ENCODE assay signal across 24 cellular contexts in the genomic region with DNA sequence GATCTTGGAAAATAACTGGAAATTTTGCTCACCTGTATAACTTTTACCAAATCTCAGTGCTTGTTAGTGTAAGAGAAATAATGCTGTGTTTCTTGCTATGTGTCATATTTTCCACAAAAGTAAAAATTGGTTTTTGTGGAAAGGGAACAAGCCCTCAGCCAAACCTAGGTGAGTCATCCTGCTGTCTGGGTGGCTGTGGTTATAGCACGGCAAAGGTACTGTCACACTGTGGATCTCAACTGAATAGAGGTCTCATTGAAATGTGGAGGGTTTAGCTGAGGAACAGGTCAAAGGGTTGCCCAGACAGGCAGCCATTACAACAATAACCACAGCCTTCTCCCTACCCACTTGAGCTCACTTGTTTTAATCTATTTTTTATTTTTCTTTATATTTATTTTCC.
A peak's percentile ranks its signal among the peaks of the same experiment; 100 is the strongest.
DNase-seq lines count a peak whose midpoint lies in the region; ATAC-seq and FAIRE-seq lines count a peak whose summit lies in the region.
"Had no signal": no experiment of that assay in that cellular context is flagged by ENCODE, and none has a peak within 500 bp of the region (broad histone marks: within the 10 kb centered on the region; RNA-seq: fewer than 3 reads in every experiment).

No MANE protein-coding gene starts in this region.

- ATAC-seq in left lobe of liver = no peak
- ATAC-seq: natural killer cell had no signal

- no peak for FAIRE-seq in frontal cortex (lab: Jason Lieb, UNC)
- FAIRE-seq: GM18507 had no signal

- peak; percentile 38 for DNase-seq in A172 (ENCODE audit: low spot score)
- DNase-seq in ELR (ENCODE audit: low read depth) = peak; percentile 37
- peak; percentile 73 for DNase-seq in SW480 (ENCODE audit: low spot score)
- peak; percentile 23 for DNase-seq in iris pigment epithelial cell (ENCODE audit: low read depth)
- DNase-seq in HUDEP-2 (lab: John Stamatoyannopoulos, UW; ENCODE audit: unreplicated experiment in 76 of 76) = no peak
- no peak for DNase-seq in activated effector memory CD4-positive, alpha-beta T cell treated with anti-CD3 and anti-CD28 coated beads, Interleukin-2, amount 50 U/mL, for 16 hours
- DNase-seq in left lobe of liver (ENCODE audit: low spot score) = no peak
- no peak for DNase-seq in frontal cortex (ENCODE audit: low spot score in 2 of 2)
- DNase-seq: activated CD4-positive, CD25-positive, alpha-beta regulatory T cell treated with anti-CD3 and anti-CD28 coated beads, Interleukin-2, amount 50 U/mL, for 72 hours; brain microvascular endothelial cell; CD4-positive, CD25-positive, alpha-beta regulatory T cell; endodermal cell; GDM1; glutamatergic neuron; KBM-7; left colon; natural killer cell; NCI-H1048; NCI-H187; NCI-H2227 treated with DMSO at 0.1 percent for 48 hours; NCI-H748 treated with DMSO at 0.1 percent for 48 hours; Right ventricle myocardium superior; uterus had no signal

Comparison
In these comparisons a context has a peak if more than half of its experiments do, and no peak if none do; other contexts are left out.
1. DNase-seq: peak in A172 (single experiment), ELR (single experiment), SW480 (single experiment) and iris pigment epithelial cell (single experiment); none in HUDEP-2 (0 of 76), activated effector memory CD4-positive, alpha-beta T cell treated with anti-CD3 and anti-CD28 coated beads, Interleukin-2, amount 50 U/mL, for 16 hours (single experiment), left lobe of liver (single experiment) and frontal cortex (0 of 2).